Comparison of ENCODE assay signal across 14 cellular contexts in genomic region chr2:75503048-75503607, GRCh38. TPM values are rescaled to one million over a fixed set of nuclear protein-coding genes. Genes with fewer than 3 reads are reported as not detected.
A peak's percentile ranks its signal among the peaks of the same experiment; 100 is the strongest.
DNase-seq lines count a peak whose midpoint lies in the region; ATAC-seq lines count a peak whose summit lies in the region.
"Had no signal": no experiment of that assay in that cellular context is flagged by ENCODE, and none has a peak within 500 bp of the region (broad histone marks: within the 10 kb centered on the region; RNA-seq: fewer than 3 reads in every experiment).

No MANE protein-coding gene starts in this region.

- H3K9ac ChIP-seq in skeletal muscle satellite cell (ENCODE audit: low read depth, low read length), result no peak overlapping the region

- H3K27me3 ChIP-seq in skeletal muscle satellite cell (ENCODE audit: control insufficient read depth, insufficient read depth, low read length), result no peaks in the 10 kb centered on the region

- no peaks in the 10 kb centered on the region for H3K9me3 ChIP-seq in skeletal muscle satellite cell (replicated peaks; ENCODE audit: low read length)

- H3K36me3 ChIP-seq in skeletal muscle satellite cell (ENCODE audit: insufficient read depth, low read length), result peaks cover 4% of the 10 kb centered on the region

- no peak for ATAC-seq in HG02840 (IDR thresholded peaks at IDR 0.05; ENCODE audit: low FRiP score, unreplicated experiment)

- H3K4me2 ChIP-seq in skeletal muscle satellite cell (ENCODE audit: low read length), result peak overlapping the region; percentile 21

- DNase-seq in NCI-H2196 (lab: John Stamatoyannopoulos, UW; ENCODE audit: unreplicated experiment) (peak; percentile 1), NCI-H2196 treated with DMSO at 0.1 percent for 48 hours (lab: John Stamatoyannopoulos, UW; ENCODE audit: unreplicated experiment) (no peak), SW 1271 (lab: John Stamatoyannopoulos, UW) (peak; percentile 34 to 76), foreskin melanocyte (peak; percentile 56), NCI-H510A (lab: John Stamatoyannopoulos, UW) (no peak)
- no peak for DNase-seq in stimulated activated CD4-positive, alpha-beta T cell treated with anti-CD3 and anti-CD28 coated beads, Interleukin-12 subunit alpha, Interleukin-12 subunit beta, amount 100 ng/mL, for 4 hours
- DNase-seq: effector memory CD4-positive, alpha-beta T cell; GF-D8; GOT3; kidney; OCI-M1; right cardiac atrium had no signal

- no peak overlapping the region for H3K4me3 ChIP-seq in skeletal muscle satellite cell (ENCODE audit: low read length)

- peaks cover 25% of the 10 kb centered on the region for H3K4me1 ChIP-seq in skeletal muscle satellite cell (ENCODE audit: control insufficient read depth, insufficient read depth, low read length)

RNA-seq across cellular contexts. Expression of gene EVA1A, which starts 57.6 kb away (rescaled TPM):
- 14.7 and 35.2 TPM in 2 replicates for total RNA-seq in skeletal muscle satellite cell (2012; rRNA removed)

Comparison
In these comparisons a context has a peak if more than half of its experiments do, and no peak if none do; other contexts are left out.
1. DNase-seq: peak in NCI-H2196 (single experiment), SW 1271 (2 of 2) and foreskin melanocyte (single experiment); none in NCI-H2196 treated with DMSO at 0.1 percent for 48 hours (single experiment), stimulated activated CD4-positive, alpha-beta T cell treated with anti-CD3 and anti-CD28 coated beads, Interleukin-12 subunit alpha, Interleukin-12 subunit beta, amount 100 ng/mL, for 4 hours (single experiment) and NCI-H510A (single experiment).